8 cellular contexts compared by ENCODE assay signal in genomic region chr16:14974656-14975417, GRCh38. TPM values are rescaled to one million over a fixed set of nuclear protein-coding genes. Genes with fewer than 3 reads are reported as not detected.
DNase-seq lines count a peak whose midpoint lies in the region; ATAC-seq, FAIRE-seq and TF ChIP-seq lines count a peak whose summit lies in the region.
"Not testable (repeated sequence)": the region's sequence is repeated elsewhere in the genome, so short reads cannot be mapped to it uniquely, and the experiment has no call there.

A gene with protein sequence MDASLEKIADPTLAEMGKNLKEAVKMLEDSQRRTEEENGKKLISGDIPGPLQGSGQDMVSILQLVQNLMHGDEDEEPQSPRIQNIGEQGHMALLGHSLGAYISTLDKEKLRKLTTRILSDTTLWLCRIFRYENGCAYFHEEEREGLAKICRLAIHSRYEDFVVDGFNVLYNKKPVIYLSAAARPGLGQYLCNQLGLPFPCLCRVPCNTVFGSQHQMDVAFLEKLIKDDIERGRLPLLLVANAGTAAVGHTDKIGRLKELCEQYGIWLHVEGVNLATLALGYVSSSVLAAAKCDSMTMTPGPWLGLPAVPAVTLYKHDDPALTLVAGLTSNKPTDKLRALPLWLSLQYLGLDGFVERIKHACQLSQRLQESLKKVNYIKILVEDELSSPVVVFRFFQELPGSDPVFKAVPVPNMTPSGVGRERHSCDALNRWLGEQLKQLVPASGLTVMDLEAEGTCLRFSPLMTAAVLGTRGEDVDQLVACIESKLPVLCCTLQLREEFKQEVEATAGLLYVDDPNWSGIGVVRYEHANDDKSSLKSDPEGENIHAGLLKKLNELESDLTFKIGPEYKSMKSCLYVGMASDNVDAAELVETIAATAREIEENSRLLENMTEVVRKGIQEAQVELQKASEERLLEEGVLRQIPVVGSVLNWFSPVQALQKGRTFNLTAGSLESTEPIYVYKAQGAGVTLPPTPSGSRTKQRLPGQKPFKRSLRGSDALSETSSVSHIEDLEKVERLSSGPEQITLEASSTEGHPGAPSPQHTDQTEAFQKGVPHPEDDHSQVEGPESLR (plus strand): TSS chr16:14975026. CDS start chr16:14975200, 174 bp downstream.

- TF ChIP-seq CTCF in H1 (IDR thresholded peaks at IDR 0.05; ENCODE audit: control extremely low read depth in 1 of 3, insufficient read depth in 1 of 3, low read depth in 1 of 3, low read length in 3 of 3), result not testable (repeated sequence)

- not testable (repeated sequence) for H3K9me3 ChIP-seq in H1 (ENCODE audit: insufficient read depth in 2 of 2, low read depth in 1 of 2, low read length in 1 of 2); mesenchymal stem cell (ENCODE audit: control insufficient read depth, low read length)

- H3K79me2 ChIP-seq in H1 (ENCODE audit: control insufficient read depth in 1 of 2, insufficient read depth in 2 of 2, low read length in 2 of 2), result peaks cover 2 to 27% of the 10 kb centered on the region in 2 experiments; a peak in 3 of 4 replicates

- H2BK5ac ChIP-seq in H1 (ENCODE audit: low read depth, low read length) (peak within 1 kb of the TSS; percentile 78; the same call in 1 of the 2 replicates), mesenchymal stem cell (ENCODE audit: low read depth, low read length, poor library complexity, severe bottlenecking) (peak within 1 kb of the TSS; percentile 81)

- not testable (repeated sequence) for H3K4me1 ChIP-seq in H1 (replicated peaks in 1 of 4; ENCODE audit: control insufficient read depth in 3 of 4, insufficient read depth in 4 of 4, low read length in 3 of 4); mesenchymal stem cell (ENCODE audit: control insufficient read depth, insufficient read depth, low read depth, low read length)

- H3K79me1 ChIP-seq in H1 (ENCODE audit: low read depth, low read length); mesenchymal stem cell (replicated peaks; ENCODE audit: low read length, poor library complexity, severe bottlenecking): not testable (repeated sequence)

- H3K4me2 ChIP-seq in H1 (ENCODE audit: insufficient read depth in 1 of 2, low read depth in 2 of 2, low read length in 2 of 2) (peak within 1 kb of the TSS; percentile 87 to 99), mesenchymal stem cell (ENCODE audit: low read length, poor library complexity, severe bottlenecking) (peak within 1 kb of the TSS; percentile 63)

- POLR2A ChIA-PET in H1 (lab: Charles Lee; ENCODE audit: partially characterized antibody), result interaction anchor here (1.0 to 1.3 kb wide), 2 partner anchors 11 to 12 kb away, joined by 3 to 8 read pairs; no protein-coding TSS in a partner anchor

- H3K36me3 ChIP-seq in H1 (ENCODE audit: control insufficient read depth in 2 of 4, insufficient read depth in 4 of 4, low read length in 3 of 4); mesenchymal stem cell (ENCODE audit: control insufficient read depth in 1 of 2, insufficient read depth in 2 of 2, low read depth in 1 of 2, low read length in 2 of 2): not testable (repeated sequence)

- ATAC-seq in GM21381 (IDR thresholded peaks at IDR 0.05; ENCODE audit: unreplicated experiment), result peak; percentile 93

- peak within 1 kb of the TSS; percentile 62 to 83 (median 75) for H3K4me3 ChIP-seq in H1 (ENCODE audit: extremely low read depth in 1 of 4, insufficient read depth in 2 of 4, low read depth in 3 of 4, low read length in 4 of 4)
- peak within 1 kb of the TSS; percentile 89 to 98 for H3K4me3 ChIP-seq in mesenchymal stem cell (ENCODE audit: insufficient read depth in 1 of 2, low read depth in 1 of 2, low read length in 2 of 2)

- DNase-seq in COR-L47 (lab: John Stamatoyannopoulos, UW) (peak; percentile 94), HUDEP-2 (lab: John Stamatoyannopoulos, UW; ENCODE audit: unreplicated experiment in 76 of 76) (peak in 73 of 76 experiments; percentile 15 to 89 (median 77)), NOMO-1 treated with dmso at 0.1 percent for 144 hours (lab: John Stamatoyannopoulos, UW; ENCODE audit: unreplicated experiment) (peak; percentile 86), H1 (ENCODE audit: low read depth in 1 of 2, low spot score in 2 of 2) (peak; percentile 82 to 100), mesenchymal stem cell (peak; percentile 92)
- peak; percentile 88 to 98 (median 97) for DNase-seq in activated CD8-positive, alpha-beta memory T cell treated with anti-CD3 and anti-CD28 coated beads for 48 hours (ENCODE audit: low read depth in 2 of 3, low spot score in 2 of 3)
- DNase-seq in stimulated activated CD8-positive, alpha-beta memory T cell treated with anti-CD3 and anti-CD28 coated beads, Interleukin-12 subunit alpha, Interleukin-12 subunit beta, amount 100 ng/mL, for 24 hours (ENCODE audit: extremely low read depth), result peak; percentile 91

- peak within 1 kb of the TSS; percentile 83 for H3K18ac ChIP-seq in H1 (ENCODE audit: extremely low read depth, low read length)
- H3K18ac ChIP-seq in mesenchymal stem cell (ENCODE audit: low read depth in 1 of 2, low read length in 2 of 2), result peak within 1 kb of the TSS; percentile 98 to 99

- not testable (repeated sequence) for H2BK20ac ChIP-seq in H1 (ENCODE audit: low read length)

- peak within 1 kb of the TSS; percentile 68 for H4K8ac ChIP-seq in H1 (ENCODE audit: extremely low read depth, insufficient read depth, low read length)
- peak within 1 kb of the TSS; percentile 89 for H4K8ac ChIP-seq in mesenchymal stem cell (ENCODE audit: low read length)

- not testable (repeated sequence) for H3K56ac ChIP-seq in H1 (replicated peaks; ENCODE audit: insufficient read length, low read depth, low read length)

- not testable (repeated sequence) for FAIRE-seq in H1 (lab: Jason Lieb, UNC)

- TF ChIP-seq EP300 in H1 (IDR thresholded peaks at IDR 0.05; ENCODE audit: borderline replicate concordance in 1 of 2, low read depth in 2 of 2, low read length in 2 of 2), result peak in 1 of 2 experiments; percentile 93; a peak in 2 of 3 replicates

- not testable (repeated sequence) for H3K14ac ChIP-seq in H1 (ENCODE audit: insufficient read length)
- peak within 1 kb of the TSS in 1 of 2 experiments; percentile 100 for H3K14ac ChIP-seq in mesenchymal stem cell (ENCODE audit: low read length in 2 of 2)

- H2BK120ac ChIP-seq in H1 (replicated peaks; ENCODE audit: low read depth, low read length), result not testable (repeated sequence)
- peak within 1 kb of the TSS; percentile 75 for H2BK120ac ChIP-seq in mesenchymal stem cell (ENCODE audit: low read depth, low read length)

- not testable (repeated sequence) for H2BK15ac ChIP-seq in H1 (ENCODE audit: low read length)
- peak within 1 kb of the TSS; percentile 96 for H2BK15ac ChIP-seq in mesenchymal stem cell (ENCODE audit: low read depth, poor library complexity, severe bottlenecking)

- H4K20me1 ChIP-seq in H1 (replicated peaks in 1 of 2; ENCODE audit: control insufficient read depth in 1 of 2, insufficient read depth in 2 of 2, low read length in 2 of 2), result not testable (repeated sequence)

- not testable (repeated sequence) for TF ChIP-seq RAD21 in H1 (IDR thresholded peaks at IDR 0.05 in 1 of 2, conservative IDR thresholded peaks at IDR 0.05 in 1 of 2; ENCODE audit: low read depth in 2 of 2, low read length in 2 of 2)

- TF ChIP-seq POLR2A in H1 (IDR thresholded peaks at IDR 0.05; ENCODE audit: control extremely low read depth in 1 of 2, low read depth in 2 of 2, low read length in 2 of 2), result peak in 1 of 2 experiments; percentile 47; a peak in 1 of 3 replicates

- H2BK12ac ChIP-seq in H1 (ENCODE audit: low read depth, low read length), result not testable (repeated sequence)
- H2BK12ac ChIP-seq in mesenchymal stem cell (ENCODE audit: low read length in 2 of 2), result peak within 1 kb of the TSS in 1 of 2 experiments; percentile 92

- H3K27ac ChIP-seq in H1 (ENCODE audit: low read depth, low read length) (peak within 1 kb of the TSS; percentile 96), mesenchymal stem cell (ENCODE audit: low read length, poor library complexity, severe bottlenecking) (peak within 1 kb of the TSS; percentile 61)

- CTCF ChIA-PET in H1 (lab: Charles Lee; ENCODE audit: partially characterized antibody), result interaction anchor here (1.1 kb wide), 1 partner anchor 14 kb away, joined by 3 read pairs; no protein-coding TSS in a partner anchor

- H2AFZ ChIP-seq in H1 (ENCODE audit: low read length), result peak within 1 kb of the TSS; percentile 93
- H2AFZ ChIP-seq in mesenchymal stem cell (ENCODE audit: low read depth, low read length), result peak within 1 kb of the TSS; percentile 96

- H3K23me2 ChIP-seq in H1 (ENCODE audit: low read depth, low read length), result not testable (repeated sequence)

- WGBS in H1 (ENCODE audit: extremely low coverage in 1 of 2, insufficient coverage in 1 of 2, insufficient read length in 1 of 2, insufficient replicate concordance in 2 of 2, low coverage in 1 of 2, low lambda C conversion rate in 2 of 2, missing lambda C conversion rate in 1 of 2), 2 experiments, result 1% methylated on average over 65 of the region's 74 CpGs; no CpG with 5 or more reads in 1 of the 2 experiments
- WGBS in mesenchymal stem cell, result under 1% methylated on average over 40 of the region's 74 CpGs

- H2AK5ac ChIP-seq in H1 (ENCODE audit: low read depth, low read length), result not testable (repeated sequence)
- peak within 1 kb of the TSS; percentile 78 for H2AK5ac ChIP-seq in mesenchymal stem cell (ENCODE audit: low read length, severe bottlenecking)

- not testable (repeated sequence) for H3K27me3 ChIP-seq in H1 (replicated peaks in 1 of 4; ENCODE audit: control insufficient read depth in 3 of 4, extremely low read depth in 1 of 4, insufficient read depth in 3 of 4, low read length in 3 of 4); mesenchymal stem cell (ENCODE audit: control insufficient read depth in 1 of 2, insufficient read depth in 1 of 2, low read length in 2 of 2)

- H3K9ac ChIP-seq in H1 (replicated peaks in 1 of 4; ENCODE audit: extremely low read depth in 1 of 4, low read depth in 3 of 4, low read length in 3 of 4) (peak within 1 kb of the TSS; percentile 61 to 90 (median 86)), mesenchymal stem cell (ENCODE audit: low read length) (peak within 1 kb of the TSS; percentile 94)

- not testable (repeated sequence) for H4K91ac ChIP-seq in H1 (replicated peaks; ENCODE audit: insufficient read length, low read length)
- H4K91ac ChIP-seq in mesenchymal stem cell (ENCODE audit: low read length), result peak within 1 kb of the TSS; percentile 98

- H3K23ac ChIP-seq in H1 (ENCODE audit: insufficient read length), result not testable (repeated sequence)
- peak within 1 kb of the TSS in 1 of 2 experiments; percentile 100 for H3K23ac ChIP-seq in mesenchymal stem cell (ENCODE audit: low read length in 2 of 2)

- not testable (repeated sequence) for H3K4ac ChIP-seq in H1 (replicated peaks; ENCODE audit: insufficient read length, low read depth, low read length)
- peak within 1 kb of the TSS; percentile 94 to 99 for H3K4ac ChIP-seq in mesenchymal stem cell (ENCODE audit: low read depth in 1 of 2, low read length in 2 of 2)

- H4K5ac ChIP-seq in H1 (ENCODE audit: insufficient read length, low read depth, low read length), result peak within 1 kb of the TSS; percentile 88

RNA-seq across cellular contexts. Expression of the gene that starts here (rescaled TPM):
- 118 and 123 TPM in 2 replicates for total RNA-seq in H1 (2021; fragmentation: NEBNext Ultra II Directional; extraction: Animal tissue kit (Norgen Biotek cat#: 25700))
- polyA plus RNA-seq in H1 (2011; rRNA removed), result 46.3 and 56.6 TPM in 2 replicates
- 71.2 TPM for polyA plus RNA-seq in H1 (2011; cell fraction: cytosol; rRNA removed)
- 69.2 TPM for polyA plus RNA-seq in H1 (2011; cell fraction: nucleus; rRNA removed)
- polyA plus RNA-seq in H1 (2012, experiment 1 of 2), result 82.7 to 93.1 TPM (median 88.1 TPM) in 4 replicates
- 14.1 TPM for polyA plus RNA-seq in H1 (2012, experiment 2 of 2)
- 53.2 TPM for polyA plus RNA-seq in H1 (2013, experiment 1 of 2)
- polyA plus RNA-seq in H1 (2013, experiment 2 of 2), result 55.1 TPM
- 115 and 169 TPM in 2 replicates for polyA minus RNA-seq in H1 (2011; rRNA and poly(A)+ RNA removed)
- 43.0 TPM for polyA minus RNA-seq in H1 (2011; cell fraction: cytosol; rRNA and poly(A)+ RNA removed)
- 64.1 TPM for polyA minus RNA-seq in H1 (2011; cell fraction: nucleus; rRNA and poly(A)+ RNA removed)
- 65.6 TPM for polyA plus RNA-seq in mesenchymal stem cell (2013, experiment 1 of 2)
- 63.6 TPM for polyA plus RNA-seq in mesenchymal stem cell (2013, experiment 2 of 2)

Comparison
In these comparisons a context has a peak if more than half of its experiments do, and no peak if none do; other contexts are left out.
1. Peak in every context shown above with its lines: DNase-seq, ATAC-seq, H3K4me3 ChIP-seq and H3K27ac ChIP-seq.